In genomic region chr16:29824589-29825144, GRCh38 we compare ENCODE assay signal across 6 cellular contexts. TPM values are rescaled to one million over a fixed set of nuclear protein-coding genes. Genes with fewer than 3 reads are reported as not detected.
DNase-seq lines count a peak whose midpoint lies in the region; ATAC-seq and TF ChIP-seq lines count a peak whose summit lies in the region.

No MANE protein-coding gene starts in this region.

- peak overlapping the region; percentile 56 for H3K4me3 Mint-ChIP-seq in activated T-cell treated with anti-CD3 and anti-CD28 coated beads, Interleukin-2, amount 50 U/mL, for 4 hours

- peaks cover 5% of the 10 kb centered on the region for H3K36me3 Mint-ChIP-seq in activated T-cell treated with anti-CD3 and anti-CD28 coated beads, Interleukin-2, amount 50 U/mL, for 4 hours (ENCODE audit: insufficient read depth)

- TF ChIP-seq POLR2A in upper lobe of left lung (IDR thresholded peaks at IDR 0.05), result no peak

- TF ChIP-seq CTCF in foreskin fibroblast (IDR thresholded peaks at IDR 0.05; ENCODE audit: low read depth, low read length), result no peak
- no peak for TF ChIP-seq CTCF in upper lobe of left lung (IDR thresholded peaks at IDR 0.05)

- H3K36me3 ChIP-seq in upper lobe of left lung, result peaks cover 0 to 6% (median under 1%) of the 10 kb centered on the region in 4 donors

- TF ChIP-seq EP300 in upper lobe of left lung (IDR thresholded peaks at IDR 0.05), result peak in 1 of 4 donors; percentile 51

- H3K4me3 ChIP-seq in foreskin fibroblast (ENCODE audit: low read depth in 1 of 2, low read length in 2 of 2) (peak overlapping the region; percentile 22 to 33), upper lobe of left lung (peak overlapping the region in 1 of 4 donors; percentile 10)

- peaks cover 78% of the 10 kb centered on the region for H3K4me1 Mint-ChIP-seq in activated T-cell treated with anti-CD3 and anti-CD28 coated beads, Interleukin-2, amount 50 U/mL, for 4 hours (ENCODE audit: low read depth)

- H3K4me1 ChIP-seq in upper lobe of left lung, result peaks cover 60 to 93% (median 82%) of the 10 kb centered on the region in 4 donors

- no peak for ATAC-seq in activated T-cell treated with anti-CD3 and anti-CD28 coated beads, Interleukin-2, amount 50 U/mL, for 4 hours
- peak in 1 of 2 donors; percentile 58 for ATAC-seq in upper lobe of left lung (ENCODE audit: low FRiP score in 2 of 2)
- ATAC-seq in GM19324 (IDR thresholded peaks at IDR 0.05; ENCODE audit: low FRiP score, unreplicated experiment), result no peak

- no peaks in the 10 kb centered on the region for H3K27me3 Mint-ChIP-seq in activated T-cell treated with anti-CD3 and anti-CD28 coated beads, Interleukin-2, amount 50 U/mL, for 4 hours (ENCODE audit: low read depth)

- no peaks in the 10 kb centered on the region for H3K27me3 ChIP-seq in upper lobe of left lung

- WGBS in upper lobe of left lung, 2 donors, result 29 to 39% methylated on average over 5 to 7 of the region's 7 CpGs

- no peaks in the 10 kb centered on the region for H3K9me3 Mint-ChIP-seq in activated T-cell treated with anti-CD3 and anti-CD28 coated beads, Interleukin-2, amount 50 U/mL, for 4 hours

- H3K9me3 ChIP-seq in upper lobe of left lung, result no peaks in the 10 kb centered on the region

- H3K27ac ChIP-seq in upper lobe of left lung, result peak overlapping the region; percentile 60 to 93 (median 88)

- no peak for DNase-seq in activated T-cell treated with anti-CD3 and anti-CD28 coated beads, Interleukin-2, amount 50 U/mL, for 4 hours
- DNase-seq in activated T-cell treated with anti-CD3 and anti-CD28 coated beads, Interleukin-2, amount 50 U/mL, for 1 hour, result no peak
- DNase-seq in foreskin fibroblast (peak; percentile 73 to 83), upper lobe of left lung (no peak), SIG-M5 treated with dmso at 0.1 percent for 504 hours (lab: John Stamatoyannopoulos, UW; ENCODE audit: unreplicated experiment) (no peak)

RNA-seq across cellular contexts. Expression of gene MVP, which starts 4.4 kb away (rescaled TPM):
- total RNA-seq in activated T-cell treated with anti-CD3 and anti-CD28 coated beads, Interleukin-2, amount 50 U/mL, for 4 hours, result 10 to 100 TPM; 80.6 to 86.4 (median 85.8) TPM
- total RNA-seq in upper lobe of left lung, result 100 to 1,000 TPM; 260 to 411 (median 312) TPM

RNA-seq across cellular contexts. Expression of gene PAGR1, which starts 8.7 kb away (rescaled TPM):
- 10 to 100 TPM; 35.2 to 40.9 (median 40.7) TPM for total RNA-seq in activated T-cell treated with anti-CD3 and anti-CD28 coated beads, Interleukin-2, amount 50 U/mL, for 4 hours
- total RNA-seq in upper lobe of left lung, result 10 to 100 TPM; 22.6 to 49.5 (median 34.6) TPM

RNA-seq across cellular contexts. Expression of gene PRRT2, which starts 12.7 kb away (rescaled TPM):
- total RNA-seq in activated T-cell treated with anti-CD3 and anti-CD28 coated beads, Interleukin-2, amount 50 U/mL, for 4 hours, result 1 to 10 TPM in 1 of 3 donors, under 1 TPM in 2; 0.34 to 1.6 (median 0.76) TPM
- 10 to 100 TPM in 2 of 6 donors, 1 to 10 TPM in 4; 1.4 to 13.6 (median 2.5) TPM for total RNA-seq in upper lobe of left lung

RNA-seq across cellular contexts. Expression of gene MAZ, which starts 18.3 kb away (rescaled TPM):
- 100 to 1,000 TPM; 321 to 471 (median 409) TPM for total RNA-seq in activated T-cell treated with anti-CD3 and anti-CD28 coated beads, Interleukin-2, amount 50 U/mL, for 4 hours
- 100 to 1,000 TPM in 5 of 6 donors, 10 to 100 TPM in 1; 83.7 to 232 (median 165) TPM for total RNA-seq in upper lobe of left lung

RNA-seq across cellular contexts. Expression of gene KIF22, which starts 34.1 kb away (rescaled TPM):
- 10 to 100 TPM; 73.5 to 82.2 (median 79.7) TPM for total RNA-seq in activated T-cell treated with anti-CD3 and anti-CD28 coated beads, Interleukin-2, amount 50 U/mL, for 4 hours
- total RNA-seq in upper lobe of left lung, result 10 to 100 TPM in 5 of 6 donors, 1 to 10 TPM in 1; 9.1 to 43.5 (median 26.6) TPM

Comparison
In these comparisons a context has a peak if more than half of its experiments do, and no peak if none do; other contexts are left out.
1. DNase-seq: peak in foreskin fibroblast (2 of 2); none in activated T-cell treated with anti-CD3 and anti-CD28 coated beads, Interleukin-2, amount 50 U/mL, for 4 hours (single experiment), activated T-cell treated with anti-CD3 and anti-CD28 coated beads, Interleukin-2, amount 50 U/mL, for 1 hour (single experiment), upper lobe of left lung (0 of 2) and SIG-M5 treated with dmso at 0.1 percent for 504 hours (single experiment).